In the genomic region with DNA sequence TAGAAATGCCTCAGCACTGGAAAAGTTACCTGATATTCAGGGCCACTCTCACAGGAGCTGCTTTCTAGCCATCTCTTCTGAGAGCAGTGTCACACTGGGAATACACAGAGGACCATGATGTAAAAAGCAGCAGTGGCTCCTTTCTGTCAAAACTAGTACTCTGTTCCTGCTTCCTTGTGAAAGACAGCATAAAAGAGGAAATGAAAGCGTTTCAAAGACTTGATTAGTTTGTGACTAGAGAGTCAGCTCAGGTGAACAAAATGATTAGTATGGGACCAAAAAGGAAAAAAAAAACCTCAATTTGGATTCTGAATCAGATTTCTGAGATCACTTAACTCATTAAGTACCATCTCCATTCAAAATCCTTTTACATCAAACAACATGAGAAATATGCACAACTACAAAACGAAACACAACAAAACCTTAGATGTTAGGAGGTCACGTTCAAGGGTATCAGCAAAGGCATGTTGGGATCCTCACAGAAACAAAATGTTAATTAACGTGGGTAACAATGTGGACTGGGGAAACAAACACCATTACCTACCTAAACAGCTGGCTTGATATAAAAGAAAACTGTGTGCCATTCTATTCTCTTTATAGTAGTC, we compare ENCODE assay signal across 11 cellular contexts.
DNase-seq lines count a peak whose midpoint lies in the region; ATAC-seq and TF ChIP-seq lines count a peak whose summit lies in the region.
"Had no signal": no experiment of that assay in that cellular context is flagged by ENCODE, and none has a peak within 500 bp of the region (broad histone marks: within the 10 kb centered on the region; RNA-seq: fewer than 3 reads in every experiment).

No MANE protein-coding gene starts in this region.

- peak overlapping the region; percentile 46 to 92 (median 88) for H3K27ac Mint-ChIP-seq in CD14-positive monocyte
- no peak overlapping the region for H3K27ac Mint-ChIP-seq in activated CD4-positive, alpha-beta T cell treated with anti-CD3 and anti-CD28 coated beads, Interleukin-2, amount 10 ng/mL, durations not matched to agents 24 days and 14 days
- H3K27ac Mint-ChIP-seq in activated CD8-positive, alpha-beta memory T cell treated with anti-CD3 and anti-CD28 coated beads, Interleukin-2, amount 10 ng/mL, durations not matched to agents 7 days and 5 days = no peak overlapping the region
- H3K27ac Mint-ChIP-seq: CD4-positive, alpha-beta memory T cell had no signal

- H3K27me3 ChIP-seq in smooth muscle cell (ENCODE audit: low read depth) = no peaks in the 10 kb centered on the region
- H3K27me3 ChIP-seq: suprapubic skin had no signal

- H3K36me3 Mint-ChIP-seq in CD14-positive monocyte = no peaks in the 10 kb centered on the region
- no peaks in the 10 kb centered on the region for H3K36me3 Mint-ChIP-seq in activated CD4-positive, alpha-beta T cell treated with anti-CD3 and anti-CD28 coated beads, Interleukin-2, amount 10 ng/mL, durations not matched to agents 24 days and 14 days (ENCODE audit: low read depth)
- no peaks in the 10 kb centered on the region for H3K36me3 Mint-ChIP-seq in activated CD8-positive, alpha-beta memory T cell treated with anti-CD3 and anti-CD28 coated beads, Interleukin-2, amount 10 ng/mL, durations not matched to agents 7 days and 5 days
- H3K36me3 Mint-ChIP-seq: CD4-positive, alpha-beta memory T cell had no signal

- no peak overlapping the region for H3K27ac ChIP-seq in smooth muscle cell (ENCODE audit: low read depth)
- H3K27ac ChIP-seq: suprapubic skin had no signal

- CTCF ChIA-PET in activated CD8-positive, alpha-beta memory T cell treated with anti-CD3 and anti-CD28 coated beads, Interleukin-2, amount 10 ng/mL, durations not matched to agents 7 days and 5 days (lab: Charles Lee) = interaction anchor here (1.5 kb wide), 1 partner anchor 59 kb away, joined by 3 read pairs; no protein-coding TSS in a partner anchor

- H3K79me2 ChIP-seq in smooth muscle cell (ENCODE audit: low read depth) = no peaks in the 10 kb centered on the region

- H4K20me1 ChIP-seq in smooth muscle cell (ENCODE audit: low read depth) = no peaks in the 10 kb centered on the region

- H3K9me3 ChIP-seq in smooth muscle cell (replicated peaks; ENCODE audit: low read depth) = no peaks in the 10 kb centered on the region
- H3K9me3 ChIP-seq: suprapubic skin had no signal

- DNase-seq in CD14-positive monocyte (ENCODE audit: low spot score) (no peak), OCI-M1 (lab: John Stamatoyannopoulos, UW) (peak; percentile 4), kidney tubule cell (ENCODE audit: low spot score) (no peak), smooth muscle cell (lab: John Stamatoyannopoulos, UW; ENCODE audit: unreplicated experiment) (no peak)
- no peak for DNase-seq in activated CD4-positive, alpha-beta T cell treated with anti-CD3 and anti-CD28 coated beads, Interleukin-2, amount 10 ng/mL, durations not matched to agents 24 days and 14 days
- no peak for DNase-seq in activated CD8-positive, alpha-beta memory T cell treated with anti-CD3 and anti-CD28 coated beads, Interleukin-2, amount 10 ng/mL, durations not matched to agents 7 days and 5 days
- DNase-seq: CD4-positive, alpha-beta memory T cell; SW 1271 had no signal

- H3K4me3 ChIP-seq in smooth muscle cell = no peak overlapping the region
- H3K4me3 ChIP-seq: suprapubic skin had no signal

- no peak overlapping the region for H3K4me2 ChIP-seq in smooth muscle cell

- H3K9me3 Mint-ChIP-seq in CD14-positive monocyte = no peaks in the 10 kb centered on the region
- H3K9me3 Mint-ChIP-seq in activated CD4-positive, alpha-beta T cell treated with anti-CD3 and anti-CD28 coated beads, Interleukin-2, amount 10 ng/mL, durations not matched to agents 24 days and 14 days = no peaks in the 10 kb centered on the region
- H3K9me3 Mint-ChIP-seq in activated CD8-positive, alpha-beta memory T cell treated with anti-CD3 and anti-CD28 coated beads, Interleukin-2, amount 10 ng/mL, durations not matched to agents 7 days and 5 days (ENCODE audit: low read depth) = no peaks in the 10 kb centered on the region

- intact Hi-C loops in CD14-positive monocyte (cut with micrococcal nuclease) = loop anchor here in 1 of 2 donors (5.0 kb wide), 1 partner anchor 89 kb away; no protein-coding TSS in a partner anchor
- intact Hi-C loops in activated CD4-positive, alpha-beta T cell treated with anti-CD3 and anti-CD28 coated beads, Interleukin-2, amount 10 ng/mL, durations not matched to agents 24 days and 14 days (cut with micrococcal nuclease) = no loop called here

- TF ChIP-seq CTCF in CD14-positive monocyte (IDR thresholded peaks at IDR 0.05) (no peak), smooth muscle cell (IDR thresholded peaks at IDR 0.05; ENCODE audit: borderline replicate concordance, insufficient read depth, poor library complexity, severe bottlenecking) (no peak)

- H3K9ac ChIP-seq in smooth muscle cell (ENCODE audit: low read depth) = no peak overlapping the region

- no peak overlapping the region for H2AFZ ChIP-seq in smooth muscle cell (ENCODE audit: low read depth)

- 77% methylated on average over 4 of the region's 4 CpGs for WGBS in smooth muscle cell (ENCODE audit: low lambda C conversion rate)

- H3K4me3 Mint-ChIP-seq in CD14-positive monocyte = peak overlapping the region in 1 of 2 donors; percentile 51
- no peak overlapping the region for H3K4me3 Mint-ChIP-seq in activated CD4-positive, alpha-beta T cell treated with anti-CD3 and anti-CD28 coated beads, Interleukin-2, amount 10 ng/mL, durations not matched to agents 24 days and 14 days
- no peak overlapping the region for H3K4me3 Mint-ChIP-seq in activated CD8-positive, alpha-beta memory T cell treated with anti-CD3 and anti-CD28 coated beads, Interleukin-2, amount 10 ng/mL, durations not matched to agents 7 days and 5 days
- H3K4me3 Mint-ChIP-seq: CD4-positive, alpha-beta memory T cell had no signal

- no peaks in the 10 kb centered on the region for H3K36me3 ChIP-seq in smooth muscle cell (ENCODE audit: low read depth)
- H3K36me3 ChIP-seq: suprapubic skin had no signal

- peaks cover 19% of the 10 kb centered on the region for H3K4me1 Mint-ChIP-seq in CD14-positive monocyte
- H3K4me1 Mint-ChIP-seq in activated CD4-positive, alpha-beta T cell treated with anti-CD3 and anti-CD28 coated beads, Interleukin-2, amount 10 ng/mL, durations not matched to agents 24 days and 14 days = peaks cover 15% of the 10 kb centered on the region
- H3K4me1 Mint-ChIP-seq in activated CD8-positive, alpha-beta memory T cell treated with anti-CD3 and anti-CD28 coated beads, Interleukin-2, amount 10 ng/mL, durations not matched to agents 7 days and 5 days = peaks cover 17% of the 10 kb centered on the region
- H3K4me1 Mint-ChIP-seq: CD4-positive, alpha-beta memory T cell had no signal

- ATAC-seq in GM19455 (IDR thresholded peaks at IDR 0.05; ENCODE audit: unreplicated experiment) (peak; percentile 91), HG03066 (IDR thresholded peaks at IDR 0.05; ENCODE audit: low read depth, unreplicated experiment) (peak; percentile 86)
- ATAC-seq in activated CD8-positive, alpha-beta memory T cell treated with anti-CD3 and anti-CD28 coated beads, Interleukin-2, amount 10 ng/mL, durations not matched to agents 7 days and 5 days = no peak

- peaks cover 0 to 2% (median 2%) of the 10 kb centered on the region in 3 donors for H3K27me3 Mint-ChIP-seq in CD14-positive monocyte (ENCODE audit: low read depth in 3 of 3)
- peaks cover 7% of the 10 kb centered on the region for H3K27me3 Mint-ChIP-seq in activated CD4-positive, alpha-beta T cell treated with anti-CD3 and anti-CD28 coated beads, Interleukin-2, amount 10 ng/mL, durations not matched to agents 24 days and 14 days
- H3K27me3 Mint-ChIP-seq in activated CD8-positive, alpha-beta memory T cell treated with anti-CD3 and anti-CD28 coated beads, Interleukin-2, amount 10 ng/mL, durations not matched to agents 7 days and 5 days = no peaks in the 10 kb centered on the region
- H3K27me3 Mint-ChIP-seq: CD4-positive, alpha-beta memory T cell had no signal

- no peaks in the 10 kb centered on the region for H3K4me1 ChIP-seq in smooth muscle cell (ENCODE audit: low read depth)
- H3K4me1 ChIP-seq: suprapubic skin had no signal

- H3F3A ChIP-seq in smooth muscle cell (ENCODE audit: low read depth) = no peaks in the 10 kb centered on the region

Comparison
In these comparisons a context has a peak if more than half of its experiments do, and no peak if none do; other contexts are left out.
1. H3K27ac Mint-ChIP-seq: peak in CD14-positive monocyte (7 of 7); none in activated CD4-positive, alpha-beta T cell treated with anti-CD3 and anti-CD28 coated beads, Interleukin-2, amount 10 ng/mL, durations not matched to agents 24 days and 14 days (single experiment) and activated CD8-positive, alpha-beta memory T cell treated with anti-CD3 and anti-CD28 coated beads, Interleukin-2, amount 10 ng/mL, durations not matched to agents 7 days and 5 days (single experiment).